Comparison of ENCODE assay signal across 8 cellular contexts in genomic region chr9:112097712-112098688, GRCh38.
A peak's percentile ranks its signal among the peaks of the same experiment; 100 is the strongest.
DNase-seq lines count a peak whose midpoint lies in the region; ATAC-seq, FAIRE-seq and TF ChIP-seq lines count a peak whose summit lies in the region.

No MANE protein-coding gene starts in this region.

- TF ChIP-seq POLR2A in endothelial cell of umbilical vein (IDR thresholded peaks at IDR 0.05; ENCODE audit: low read depth, low read length): no peak

- H3K4me3 Mint-ChIP-seq in activated CD8-positive, alpha-beta memory T cell treated with anti-CD3 and anti-CD28 coated beads, Interleukin-2, amount 10 ng/mL, durations not matched to agents 7 days and 5 days: no peak overlapping the region
- H3K4me3 Mint-ChIP-seq in stimulated activated memory B cell treated with anti-CD40 and anti-IgM and Interleukin-4, amounts not matched to agents 10 μg/mL and 1 μg/mL and 100 μg/mL, for 72 hours: no peak overlapping the region

- peaks cover 39% of the 10 kb centered on the region for H3K4me1 Mint-ChIP-seq in activated CD8-positive, alpha-beta memory T cell treated with anti-CD3 and anti-CD28 coated beads, Interleukin-2, amount 10 ng/mL, durations not matched to agents 7 days and 5 days
- peaks cover 35% of the 10 kb centered on the region for H3K4me1 Mint-ChIP-seq in stimulated activated memory B cell treated with anti-CD40 and anti-IgM and Interleukin-4, amounts not matched to agents 10 μg/mL and 1 μg/mL and 100 μg/mL, for 72 hours

- no peak overlapping the region for H3K4me3 ChIP-seq in endothelial cell of umbilical vein (replicated peaks in 1 of 3; ENCODE audit: insufficient read depth in 1 of 3, low read depth in 1 of 3, low read length in 3 of 3)

- no peak for FAIRE-seq in HTR-8/SVneo (lab: Jason Lieb, UNC)
- FAIRE-seq in endothelial cell of umbilical vein (lab: Jason Lieb, UNC): peak; percentile 64

- peaks cover 9% of the 10 kb centered on the region for H3K36me3 Mint-ChIP-seq in activated CD8-positive, alpha-beta memory T cell treated with anti-CD3 and anti-CD28 coated beads, Interleukin-2, amount 10 ng/mL, durations not matched to agents 7 days and 5 days
- peaks cover 5% of the 10 kb centered on the region for H3K36me3 Mint-ChIP-seq in stimulated activated memory B cell treated with anti-CD40 and anti-IgM and Interleukin-4, amounts not matched to agents 10 μg/mL and 1 μg/mL and 100 μg/mL, for 72 hours

- H2AFZ ChIP-seq in endothelial cell of umbilical vein (ENCODE audit: low read depth, low read length): peak overlapping the region; percentile 76

- dilution Hi-C loops in endothelial cell of umbilical vein (cut with MboI; ENCODE audit: extremely low pct_ligation_motif_present, low sequenced_read_pairs): no loop called here

- ATAC-seq in activated CD8-positive, alpha-beta memory T cell treated with anti-CD3 and anti-CD28 coated beads, Interleukin-2, amount 10 ng/mL, durations not matched to agents 7 days and 5 days: peak; percentile 84
- ATAC-seq in stimulated activated memory B cell treated with anti-CD40 and anti-IgM and Interleukin-4, amounts not matched to agents 10 μg/mL and 1 μg/mL and 100 μg/mL, for 72 hours: peak; percentile 83
- no peak for ATAC-seq in GM21367 (IDR thresholded peaks at IDR 0.05; ENCODE audit: unreplicated experiment)

- POLR2A ChIA-PET in endothelial cell of umbilical vein (lab: Charles Lee): no interaction called here

- H3K9me3 Mint-ChIP-seq in activated CD8-positive, alpha-beta memory T cell treated with anti-CD3 and anti-CD28 coated beads, Interleukin-2, amount 10 ng/mL, durations not matched to agents 7 days and 5 days (ENCODE audit: low read depth): no peaks in the 10 kb centered on the region
- no peaks in the 10 kb centered on the region for H3K9me3 Mint-ChIP-seq in stimulated activated memory B cell treated with anti-CD40 and anti-IgM and Interleukin-4, amounts not matched to agents 10 μg/mL and 1 μg/mL and 100 μg/mL, for 72 hours

- no peaks in the 10 kb centered on the region for H3K4me1 ChIP-seq in endothelial cell of umbilical vein (ENCODE audit: control insufficient read depth, extremely low read depth, insufficient read depth, low read length)

- H3K27me3 Mint-ChIP-seq in activated CD8-positive, alpha-beta memory T cell treated with anti-CD3 and anti-CD28 coated beads, Interleukin-2, amount 10 ng/mL, durations not matched to agents 7 days and 5 days: no peaks in the 10 kb centered on the region
- H3K27me3 Mint-ChIP-seq in stimulated activated memory B cell treated with anti-CD40 and anti-IgM and Interleukin-4, amounts not matched to agents 10 μg/mL and 1 μg/mL and 100 μg/mL, for 72 hours: no peaks in the 10 kb centered on the region

- CTCF ChIA-PET in activated CD8-positive, alpha-beta memory T cell treated with anti-CD3 and anti-CD28 coated beads, Interleukin-2, amount 10 ng/mL, durations not matched to agents 7 days and 5 days (lab: Charles Lee): interaction anchor here (0.6 to 4.7 kb wide), 28 partner anchors 9 to 337 kb away, joined by 3 to 61 read pairs (median 6); partner anchors contain the start of genes HSDL2, PTBP3 and SUSD1
- CTCF ChIA-PET in endothelial cell of umbilical vein (lab: Charles Lee): interaction anchor here (0.6 to 4.7 kb wide), 43 partner anchors 9 to 695 kb away, joined by 3 to 81 read pairs (median 4); partner anchors contain the start of genes HSDL2, INIP and PTBP3

- no peaks in the 10 kb centered on the region for H4K20me1 ChIP-seq in endothelial cell of umbilical vein (replicated peaks; ENCODE audit: control insufficient read depth, extremely low read depth, insufficient read depth, low read length)

- H3K4me2 ChIP-seq in endothelial cell of umbilical vein (ENCODE audit: insufficient read depth, low read length): no peak overlapping the region

- H3K27ac ChIP-seq in endothelial cell of umbilical vein (ENCODE audit: insufficient read depth, low read depth, low read length): no peak overlapping the region

- H3K79me2 ChIP-seq in endothelial cell of umbilical vein (ENCODE audit: control insufficient read depth, insufficient read depth, low read length): no peaks in the 10 kb centered on the region

- no peak overlapping the region for H3K27ac Mint-ChIP-seq in activated CD8-positive, alpha-beta memory T cell treated with anti-CD3 and anti-CD28 coated beads, Interleukin-2, amount 10 ng/mL, durations not matched to agents 7 days and 5 days
- H3K27ac Mint-ChIP-seq in stimulated activated memory B cell treated with anti-CD40 and anti-IgM and Interleukin-4, amounts not matched to agents 10 μg/mL and 1 μg/mL and 100 μg/mL, for 72 hours: no peak overlapping the region

- H3K9me1 ChIP-seq in endothelial cell of umbilical vein (replicated peaks; ENCODE audit: control insufficient read depth, extremely low read depth, insufficient read depth, low read length): no peaks in the 10 kb centered on the region

- H3K9ac ChIP-seq in endothelial cell of umbilical vein (replicated peaks; ENCODE audit: extremely low read depth, insufficient read depth, low read length): no peak overlapping the region

- TF ChIP-seq CTCF in endothelial cell of umbilical vein (IDR thresholded peaks at IDR 0.05; ENCODE audit: extremely low read depth in 1 of 2, insufficient read depth in 1 of 2, low read depth in 1 of 2, low read length in 2 of 2): peak; percentile 83 to 85

- no TSS peak for BruUV-seq in endothelial cell of umbilical vein (replicated peaks; lab: Mats Ljungman, UMichigan)

- intact Hi-C loops in endothelial cell of umbilical vein (cut with micrococcal nuclease): loop anchor here (1.0 to 10.0 kb wide), 4 partner anchors 77 to 717 kb away; partner anchors contain the start of gene SUSD1

- no peaks in the 10 kb centered on the region for H3K27me3 ChIP-seq in endothelial cell of umbilical vein (ENCODE audit: control insufficient read depth in 2 of 2, insufficient read depth in 2 of 2, low read length in 2 of 2)

- H3K36me3 ChIP-seq in endothelial cell of umbilical vein (ENCODE audit: control insufficient read depth in 2 of 2, extremely low read depth in 1 of 2, insufficient read depth in 2 of 2, low read length in 2 of 2): no peaks in the 10 kb centered on the region

- no peaks in the 10 kb centered on the region for H3K9me3 ChIP-seq in endothelial cell of umbilical vein (replicated peaks; ENCODE audit: control insufficient read depth, insufficient read depth, low read length)

- peak; percentile 71 for DNase-seq in GF-D8 (lab: John Stamatoyannopoulos, UW)
- DNase-seq in HTR-8/SVneo (ENCODE audit: insufficient read length, low spot score): peak; percentile 64
- DNase-seq in NOMO-1 treated with DMSO at 0.1 percent for 48 hours (lab: John Stamatoyannopoulos, UW; ENCODE audit: unreplicated experiment): peak; percentile 76
- DNase-seq in activated CD8-positive, alpha-beta memory T cell treated with anti-CD3 and anti-CD28 coated beads, Interleukin-2, amount 10 ng/mL, durations not matched to agents 7 days and 5 days: peak; percentile 77
- DNase-seq in endothelial cell of umbilical vein (ENCODE audit: low read depth, low spot score): peak; percentile 76
- peak; percentile 80 for DNase-seq in myocyte (ENCODE audit: low read depth)

TF ChIP-seq in endothelial cell of umbilical vein, 7 proteins besides CTCF, POLR2A, EP300 and RAD21:
- TF ChIP-seq FOS (IDR thresholded peaks at IDR 0.05; ENCODE audit: borderline replicate concordance, insufficient read depth, low read length) (no peak), JUN (IDR thresholded peaks at IDR 0.05; ENCODE audit: borderline replicate concordance, insufficient read depth, insufficient read length, low read depth) (no peak), MYC (IDR thresholded peaks at IDR 0.05; ENCODE audit: low read depth, low read length) (no peak), EZH2 (IDR thresholded peaks at IDR 0.05; ENCODE audit: borderline replicate concordance, low read depth, low read length, severe bottlenecking) (no peak), POLR2AphosphoS5 (IDR thresholded peaks at IDR 0.05; ENCODE audit: insufficient read depth, low read depth, low read length) (no peak)
TF ChIP-seq in endothelial cell of umbilical vein: peak in this region for 0.
